27 cellular contexts compared by ENCODE assay signal in genomic region chr3:126117212-126117611, GRCh38.
"Had no signal": no experiment of that assay in that cellular context is flagged by ENCODE, and none has a peak within 500 bp of the region (broad histone marks: within the 10 kb centered on the region; RNA-seq: fewer than 3 reads in every experiment).

No MANE protein-coding gene starts in this region.

- ATAC-seq: activated CD4-positive, alpha-beta T cell treated with anti-CD3 and anti-CD28 coated beads for 36 hours; activated CD8-positive, alpha-beta T cell treated with anti-CD3 and anti-CD28 coated beads for 36 hours; activated naive CD4-positive, alpha-beta T cell treated with anti-CD3 and anti-CD28 coated beads, Interleukin-2, amount 50 U/mL, for 72 hours; activated T-cell treated with anti-CD3 and anti-CD28 coated beads, Interleukin-2, amount 50 U/mL, for 72 hours; gastroesophageal sphincter; T-helper 17 cell had no signal

- H3K9me3 Mint-ChIP-seq: activated CD4-positive, alpha-beta T cell treated with anti-CD3 and anti-CD28 coated beads, Interleukin-2, amount 10 ng/mL, durations not matched to agents 24 days and 14 days; activated CD8-positive, alpha-beta T cell treated with anti-CD3 and anti-CD28 coated beads for 36 hours; activated naive CD4-positive, alpha-beta T cell treated with anti-CD3 and anti-CD28 coated beads, Interleukin-2, amount 10 ng/mL, durations not matched to agents 7 days and 5 days; activated naive CD4-positive, alpha-beta T cell treated with anti-CD3 and anti-CD28 coated beads, Interleukin-2, amount 50 U/mL, for 72 hours; activated naive CD8-positive, alpha-beta T cell treated with anti-CD3 and anti-CD28 coated beads, Interleukin-2, amount 10 ng/mL, durations not matched to agents 7 days and 5 days; activated T-cell treated with anti-CD3 and anti-CD28 coated beads, Interleukin-2, amount 50 U/mL, for 24 hours; activated T-cell treated with anti-CD3 and anti-CD28 coated beads, Interleukin-2, amount 50 U/mL, for 72 hours; dendritic cell treated with granulocyte-macrophage colony-stimulating factor and Interleukin-4, amounts not matched to agents 40 ng/mL and 50 ng/mL, for 4 days; T-helper 2 cell treated with Interferon-gamma antibody and Interleukin-4, amounts not matched to agents 5 μg/mL and 100 μg/mL, for 36 hours had no signal

- H3K27ac Mint-ChIP-seq: activated CD4-positive, alpha-beta T cell treated with anti-CD3 and anti-CD28 coated beads for 36 hours; activated CD4-positive, alpha-beta T cell treated with anti-CD3 and anti-CD28 coated beads, Interleukin-2, amount 10 ng/mL, durations not matched to agents 24 days and 14 days; activated CD8-positive, alpha-beta T cell treated with anti-CD3 and anti-CD28 coated beads for 36 hours; activated naive CD4-positive, alpha-beta T cell treated with anti-CD3 and anti-CD28 coated beads, Interleukin-2, amount 10 ng/mL, durations not matched to agents 7 days and 5 days; activated naive CD4-positive, alpha-beta T cell treated with anti-CD3 and anti-CD28 coated beads, Interleukin-2, amount 50 U/mL, for 72 hours; activated naive CD8-positive, alpha-beta T cell treated with anti-CD3 and anti-CD28 coated beads, Interleukin-2, amount 10 ng/mL, durations not matched to agents 7 days and 5 days; activated T-cell treated with anti-CD3 and anti-CD28 coated beads, Interleukin-2, amount 50 U/mL, for 24 hours; activated T-cell treated with anti-CD3 and anti-CD28 coated beads, Interleukin-2, amount 50 U/mL, for 72 hours; brain; dendritic cell treated with granulocyte-macrophage colony-stimulating factor and Interleukin-4, amounts not matched to agents 40 ng/mL and 50 ng/mL, for 4 days; T-helper 17 cell; T-helper 2 cell treated with Interferon-gamma antibody and Interleukin-4, amounts not matched to agents 5 μg/mL and 100 μg/mL, for 36 hours had no signal

- H3K27me3 Mint-ChIP-seq: activated CD4-positive, alpha-beta T cell treated with anti-CD3 and anti-CD28 coated beads for 36 hours; activated CD8-positive, alpha-beta T cell treated with anti-CD3 and anti-CD28 coated beads for 36 hours; activated T-cell treated with anti-CD3 and anti-CD28 coated beads, Interleukin-2, amount 50 U/mL, for 24 hours had no signal

- H3K36me3 Mint-ChIP-seq: activated naive CD4-positive, alpha-beta T cell treated with anti-CD3 and anti-CD28 coated beads, Interleukin-2, amount 10 ng/mL, durations not matched to agents 7 days and 5 days; activated naive CD4-positive, alpha-beta T cell treated with anti-CD3 and anti-CD28 coated beads, Interleukin-2, amount 50 U/mL, for 72 hours; activated naive CD8-positive, alpha-beta T cell treated with anti-CD3 and anti-CD28 coated beads, Interleukin-2, amount 10 ng/mL, durations not matched to agents 7 days and 5 days; brain had no signal

- H3K4me3 Mint-ChIP-seq: activated CD4-positive, alpha-beta T cell treated with anti-CD3 and anti-CD28 coated beads for 36 hours; activated CD4-positive, alpha-beta T cell treated with anti-CD3 and anti-CD28 coated beads, Interleukin-2, amount 10 ng/mL, durations not matched to agents 24 days and 14 days; activated CD8-positive, alpha-beta T cell treated with anti-CD3 and anti-CD28 coated beads for 36 hours; activated naive CD4-positive, alpha-beta T cell treated with anti-CD3 and anti-CD28 coated beads, Interleukin-2, amount 10 ng/mL, durations not matched to agents 7 days and 5 days; activated naive CD8-positive, alpha-beta T cell treated with anti-CD3 and anti-CD28 coated beads, Interleukin-2, amount 10 ng/mL, durations not matched to agents 7 days and 5 days; activated T-cell treated with anti-CD3 and anti-CD28 coated beads, Interleukin-2, amount 50 U/mL, for 24 hours; activated T-cell treated with anti-CD3 and anti-CD28 coated beads, Interleukin-2, amount 50 U/mL, for 72 hours; brain; dendritic cell treated with granulocyte-macrophage colony-stimulating factor and Interleukin-4, amounts not matched to agents 40 ng/mL and 50 ng/mL, for 4 days; T-helper 17 cell; T-helper 2 cell treated with Interferon-gamma antibody and Interleukin-4, amounts not matched to agents 5 μg/mL and 100 μg/mL, for 36 hours had no signal

- H3K4me1 Mint-ChIP-seq: activated CD4-positive, alpha-beta T cell treated with anti-CD3 and anti-CD28 coated beads for 36 hours; activated CD4-positive, alpha-beta T cell treated with anti-CD3 and anti-CD28 coated beads, Interleukin-2, amount 10 ng/mL, durations not matched to agents 24 days and 14 days; activated naive CD4-positive, alpha-beta T cell treated with anti-CD3 and anti-CD28 coated beads, Interleukin-2, amount 10 ng/mL, durations not matched to agents 7 days and 5 days; activated naive CD8-positive, alpha-beta T cell treated with anti-CD3 and anti-CD28 coated beads, Interleukin-2, amount 10 ng/mL, durations not matched to agents 7 days and 5 days; brain; T-helper 17 cell had no signal

- DNase-seq: activated CD4-positive, alpha-beta T cell treated with anti-CD3 and anti-CD28 coated beads for 36 hours; activated CD4-positive, alpha-beta T cell treated with anti-CD3 and anti-CD28 coated beads, Interleukin-2, amount 10 ng/mL, durations not matched to agents 24 days and 14 days; activated CD4-positive, CD25-positive, alpha-beta regulatory T cell; activated CD4-positive, CD25-positive, alpha-beta regulatory T cell treated with anti-CD3 and anti-CD28 coated beads, Interleukin-2, amount 50 U/mL, for 72 hours; activated CD8-positive, alpha-beta memory T cell treated with anti-CD3 and anti-CD28 coated beads for 24 hours; activated CD8-positive, alpha-beta memory T cell treated with anti-CD3 and anti-CD28 coated beads, Interleukin-2, amount 50 U/mL, for 4 hours; activated CD8-positive, alpha-beta T cell treated with anti-CD3 and anti-CD28 coated beads for 36 hours; activated gamma-delta T cell; activated naive CD4-positive, alpha-beta T cell; activated naive CD4-positive, alpha-beta T cell treated with anti-CD3 and anti-CD28 coated beads, Interleukin-2, amount 10 ng/mL, durations not matched to agents 7 days and 5 days; activated naive CD8-positive, alpha-beta T cell treated with anti-CD3 and anti-CD28 coated beads, Interleukin-2, amount 10 ng/mL, durations not matched to agents 7 days and 5 days; activated T-cell treated with anti-CD3 and anti-CD28 coated beads for 4 hours; activated T-cell treated with anti-CD3 and anti-CD28 coated beads, Interleukin-2, amount 50 U/mL, for 72 hours; central memory CD4-positive, alpha-beta T cell; effector memory CD4-positive, alpha-beta T cell; erythroblast; esophagus squamous epithelium; foreskin melanocyte; T-helper 1 cell; T1000 had no signal
